In genomic region chr7:117605712-117606111, GRCh38 we compare ENCODE assay signal across 14 cellular contexts.
A peak's percentile ranks its signal among the peaks of the same experiment; 100 is the strongest.
DNase-seq lines count a peak whose midpoint lies in the region; ATAC-seq and TF ChIP-seq lines count a peak whose summit lies in the region.
"Had no signal": no experiment of that assay in that cellular context is flagged by ENCODE, and none has a peak within 500 bp of the region (broad histone marks: within the 10 kb centered on the region; RNA-seq: fewer than 3 reads in every experiment).

No MANE protein-coding gene starts in this region.

- H3K27ac ChIP-seq in VCaP (peak overlapping the region; percentile 44), right lobe of liver (no peak overlapping the region)

- H3K36me3 Mint-ChIP-seq in Calu3 (ENCODE audit: insufficient read depth, unreplicated experiment) = peaks cover 74% of the 10 kb centered on the region
- H3K36me3 Mint-ChIP-seq: CD14-positive monocyte; CD8-positive, alpha-beta T cell had no signal

- TF ChIP-seq CTCF in Calu3 (IDR thresholded peaks at IDR 0.05; ENCODE audit: unreplicated experiment) = no peak
- no peak for TF ChIP-seq CTCF in VCaP (conservative IDR thresholded peaks at IDR 0.05)
- no peak for TF ChIP-seq CTCF in right lobe of liver (IDR thresholded peaks at IDR 0.05)

- no peaks in the 10 kb centered on the region for H3K27me3 Mint-ChIP-seq in Calu3 (ENCODE audit: unreplicated experiment)

- no peak for TF ChIP-seq POLR2A in right lobe of liver (IDR thresholded peaks at IDR 0.05)

- ATAC-seq in right lobe of liver (peak; percentile 76 to 93 (median 86)), HG03565 (IDR thresholded peaks at IDR 0.05; ENCODE audit: unreplicated experiment) (no peak), HG02642 (IDR thresholded peaks at IDR 0.05; ENCODE audit: poor library complexity, unreplicated experiment) (no peak)
- ATAC-seq: CD8-positive, alpha-beta T cell had no signal

- no peak overlapping the region for H3K4me3 ChIP-seq in right lobe of liver

- peaks cover 5% of the 10 kb centered on the region for H3K9me3 Mint-ChIP-seq in Calu3 (ENCODE audit: low read depth, unreplicated experiment)
- H3K9me3 Mint-ChIP-seq: CD14-positive monocyte; CD8-positive, alpha-beta T cell had no signal

- H3K4me3 Mint-ChIP-seq in Calu3 (ENCODE audit: low read depth, unreplicated experiment) = peak overlapping the region; percentile 16
- H3K4me3 Mint-ChIP-seq: CD14-positive monocyte; CD8-positive, alpha-beta T cell; HFFc6 had no signal

- no TSS peak for BruUV-seq in Calu3 (replicated peaks; lab: Mats Ljungman, UMichigan)

- no peaks in the 10 kb centered on the region for H3K36me3 ChIP-seq in right lobe of liver

- peak overlapping the region; percentile 83 for H3K27ac Mint-ChIP-seq in Calu3 (ENCODE audit: unreplicated experiment)
- H3K27ac Mint-ChIP-seq: CD8-positive, alpha-beta T cell; HFFc6 had no signal

- peaks cover 0 to 10% (median 2%) of the 10 kb centered on the region in 4 donors for H3K4me1 ChIP-seq in right lobe of liver

- peaks cover 29% of the 10 kb centered on the region for H3K4me1 Mint-ChIP-seq in Calu3 (ENCODE audit: low read depth, unreplicated experiment)
- H3K4me1 Mint-ChIP-seq: CD14-positive monocyte had no signal

- no peaks in the 10 kb centered on the region for H3K27me3 ChIP-seq in right lobe of liver

- CTCF ChIA-PET in Calu3 (lab: Charles Lee) = no interaction called here

- intact Hi-C loops in Calu3 (cut with micrococcal nuclease; ENCODE audit: unreplicated experiment) (loop anchor here (10.0 kb wide), 1 partner anchor 549 kb away; no protein-coding TSS in a partner anchor), right lobe of liver (cut with DNase I) (no loop called here)

- no peaks in the 10 kb centered on the region for H3K9me3 ChIP-seq in right lobe of liver

- DNase-seq in Calu3 = no peak
- DNase-seq in right lobe of liver = no peak
- no peak for DNase-seq in dermis blood vessel endothelial cell
- DNase-seq in SHP77 (lab: John Stamatoyannopoulos, UW) = no peak
- DNase-seq: CD8-positive, alpha-beta T cell; COR-L47; DMS53; GF-D8; HCEC 1CT; HFFc6 had no signal

Comparison
In these comparisons a context has a peak if more than half of its experiments do, and no peak if none do; other contexts are left out.
1. ATAC-seq: peak in right lobe of liver (4 of 4); none in HG03565 (single experiment) and HG02642 (single experiment).